In genomic region chr2:142603761-142604160, GRCh38 we compare ENCODE assay signal across 15 cellular contexts.
DNase-seq lines count a peak whose midpoint lies in the region; ATAC-seq and TF ChIP-seq lines count a peak whose summit lies in the region.
"Had no signal": no experiment of that assay in that cellular context is flagged by ENCODE, and none has a peak within 500 bp of the region (broad histone marks: within the 10 kb centered on the region; RNA-seq: fewer than 3 reads in every experiment).

No MANE protein-coding gene starts in this region.

- no peaks in the 10 kb centered on the region for H3K9me2 ChIP-seq in neural cell (ENCODE audit: insufficient read depth, low read length)

- peak; percentile 83 for TF ChIP-seq RAD21 in neural cell (conservative IDR thresholded peaks at IDR 0.05)

- no peak overlapping the region for H3K9ac ChIP-seq in neural cell (ENCODE audit: low read length)

- no peak overlapping the region for H2AFZ ChIP-seq in neural cell (ENCODE audit: low read depth, low read length)

- no peak overlapping the region for H3K4me3 ChIP-seq in neural cell (ENCODE audit: low read length)
- H3K4me3 ChIP-seq: SJSA1 had no signal

- DNase-seq in HCEC 1CT (peak; percentile 25), NCI-H526 treated with DMSO at 0.1 percent for 48 hours (lab: John Stamatoyannopoulos, UW) (peak; percentile 10), cerebellar cortex (ENCODE audit: low spot score) (peak; percentile 20), DMS153 treated with DMSO at 0.1 percent for 48 hours (lab: John Stamatoyannopoulos, UW; ENCODE audit: unreplicated experiment) (no peak), left ventricle myocardium superior (no peak), hepatic stellate cell (ENCODE audit: low spot score) (no peak)
- DNase-seq: activated CD4-positive, alpha-beta T cell treated with anti-CD3 and anti-CD28 coated beads for 48 hours; activated naive CD4-positive, alpha-beta T cell treated with Interleukin-2 at 50 U/mL for 16 hours; DMS153; effector memory CD8-positive, alpha-beta T cell; NCI-H345; stimulated activated CD8-positive, alpha-beta memory T cell treated with anti-CD3 and anti-CD28 coated beads, Interleukin-4, amount 100 ng/mL, for 48 hours had no signal

- ATAC-seq in GM18907 (IDR thresholded peaks at IDR 0.05; ENCODE audit: unreplicated experiment) (no peak), left ventricle myocardium superior (no peak)
- ATAC-seq: effector memory CD8-positive, alpha-beta T cell had no signal

- no peaks in the 10 kb centered on the region for H3K9me3 ChIP-seq in neural cell (ENCODE audit: low read length)
- H3K9me3 ChIP-seq: SJSA1 had no signal

- peak; percentile 73 for TF ChIP-seq CTCF in neural cell (IDR thresholded peaks at IDR 0.05; ENCODE audit: poor library complexity, severe bottlenecking)

- H3K27ac ChIP-seq in neural cell (ENCODE audit: low read length): no peak overlapping the region
- H3K27ac ChIP-seq: SJSA1 had no signal

- no peaks in the 10 kb centered on the region for H4K20me1 ChIP-seq in neural cell (ENCODE audit: insufficient read depth)

- intact Hi-C loops in left ventricle myocardium superior (cut with micrococcal nuclease): no loop called here

- H3F3A ChIP-seq in neural cell (ENCODE audit: insufficient read depth, low read length, poor library complexity, severe bottlenecking): peaks cover 4% of the 10 kb centered on the region

- no peaks in the 10 kb centered on the region for H3K79me2 ChIP-seq in neural cell (replicated peaks; ENCODE audit: insufficient read depth, low read length)

- no peak for TF ChIP-seq EP300 in neural cell (conservative IDR thresholded peaks at IDR 0.05; ENCODE audit: poor library complexity, severe bottlenecking)

- no peak overlapping the region for H3K4me2 ChIP-seq in neural cell (ENCODE audit: low read length)

- no peaks in the 10 kb centered on the region for H3K27me3 ChIP-seq in neural cell (ENCODE audit: insufficient read depth, low read depth, low read length)
- H3K27me3 ChIP-seq: SJSA1 had no signal

- H3K36me3 ChIP-seq in neural cell (ENCODE audit: insufficient read depth, low read length): no peaks in the 10 kb centered on the region
- H3K36me3 ChIP-seq: SJSA1 had no signal

TF ChIP-seq in neural cell, 6 proteins besides CTCF, POLR2A, EP300 and RAD21:
- TF ChIP-seq SMC3 (conservative IDR thresholded peaks at IDR 0.05; ENCODE audit: poor library complexity) (peak; percentile 74), MXI1 (conservative IDR thresholded peaks at IDR 0.05; ENCODE audit: poor library complexity, severe bottlenecking) (no peak)

Comparison
In these comparisons a context has a peak if more than half of its experiments do, and no peak if none do; other contexts are left out.
1. DNase-seq: peak in HCEC 1CT (single experiment), NCI-H526 treated with DMSO at 0.1 percent for 48 hours (single experiment) and cerebellar cortex (single experiment); none in DMS153 treated with DMSO at 0.1 percent for 48 hours (single experiment), left ventricle myocardium superior (single experiment) and hepatic stellate cell (single experiment).